In the genomic region with DNA sequence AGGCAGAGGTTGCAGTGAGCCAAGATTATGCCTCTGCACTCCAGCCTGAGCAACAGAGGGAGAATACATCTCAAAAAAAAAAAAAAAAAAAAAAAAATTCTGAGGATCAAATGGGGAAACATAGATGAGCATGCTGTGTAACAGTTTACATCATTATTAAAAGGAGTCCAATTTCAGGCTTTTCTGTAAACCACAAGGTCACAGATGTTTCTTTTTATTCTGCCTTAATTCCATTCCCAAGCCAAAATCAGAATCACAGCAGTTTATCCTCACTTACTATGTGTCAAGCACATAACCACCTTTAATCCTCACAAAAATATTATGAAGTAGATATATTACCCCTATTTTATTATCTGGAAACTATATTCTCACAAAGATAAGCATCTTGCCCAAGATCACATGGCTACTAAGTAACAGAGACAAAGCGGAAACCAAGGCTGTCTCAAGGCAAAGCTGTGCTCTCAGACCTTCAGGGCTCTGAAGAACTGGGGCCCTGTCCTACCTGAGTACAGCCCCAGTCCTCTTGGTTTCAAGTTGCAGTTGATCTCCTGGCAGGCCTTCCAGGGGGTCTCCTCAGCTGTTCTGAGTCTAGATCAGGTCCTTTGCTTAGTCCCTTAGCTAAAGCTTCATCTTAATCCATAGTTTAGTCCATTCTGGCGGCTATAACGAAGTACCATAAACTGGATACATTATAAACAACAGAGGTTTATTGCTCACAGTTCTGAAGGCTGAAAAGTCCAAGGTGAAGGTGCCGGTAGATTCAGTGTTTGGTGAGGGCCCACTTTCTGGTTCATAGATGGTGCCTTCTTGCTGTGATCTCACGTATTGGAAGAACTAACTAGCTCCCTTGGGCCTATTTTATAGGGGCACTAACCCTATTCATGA, we compare ENCODE assay signal across 15 cellular contexts.
DNase-seq lines count a peak whose midpoint lies in the region; ATAC-seq and TF ChIP-seq lines count a peak whose summit lies in the region.
"Had no signal": no experiment of that assay in that cellular context is flagged by ENCODE, and none has a peak within 500 bp of the region (broad histone marks: within the 10 kb centered on the region; RNA-seq: fewer than 3 reads in every experiment).

No MANE protein-coding gene starts in this region.

- 75 to 98% (median 97%) methylated on average over 5 of the region's 5 CpGs for WGBS in heart left ventricle, 4 donors
- WGBS in right cardiac atrium, result 77% methylated on average over 5 of the region's 5 CpGs

- H3K27me3 Mint-ChIP-seq in activated CD4-positive, alpha-beta T cell treated with anti-CD3 and anti-CD28 coated beads for 36 hours, result peaks cover 26% of the 10 kb centered on the region

- no peaks in the 10 kb centered on the region for H3K36me3 ChIP-seq in heart left ventricle
- no peaks in the 10 kb centered on the region for H3K36me3 ChIP-seq in mucosa of descending colon (ENCODE audit: low read depth)
- H3K36me3 ChIP-seq in vagina, result no peaks in the 10 kb centered on the region
- H3K36me3 ChIP-seq: breast epithelium, lower lobe of right lung, suprapubic skin had no signal

- no peaks in the 10 kb centered on the region for H3K4me1 Mint-ChIP-seq in activated CD4-positive, alpha-beta T cell treated with anti-CD3 and anti-CD28 coated beads for 36 hours

- TF ChIP-seq POLR2A in heart left ventricle (IDR thresholded peaks at IDR 0.05) (no peak), vagina (IDR thresholded peaks at IDR 0.05) (no peak)

- DNase-seq in heart left ventricle, result no peak
- DNase-seq in right cardiac atrium, result no peak
- DNase-seq in cardiac fibroblast (ENCODE audit: low read depth in 2 of 2), result peak; percentile 57 to 59
- DNase-seq in mucosa of descending colon, result no peak
- DNase-seq in vagina (ENCODE audit: extremely low spot score in 2 of 2), result no peak
- DNase-seq in activated CD4-positive, alpha-beta T cell treated with anti-CD3 and anti-CD28 coated beads for 36 hours, result no peak
- no peak for DNase-seq in HT-29 (ENCODE audit: low spot score)
- DNase-seq: ACHN, lower lobe of right lung, NCI-H2029 treated with DMSO at 0.1 percent for 48 hours, SHP77 treated with DMSO at 0.1 percent for 48 hours had no signal

- peaks cover 0 to 73% (median 34%) of the 10 kb centered on the region in 12 donors for H3K4me1 ChIP-seq in heart left ventricle
- H3K4me1 ChIP-seq in right cardiac atrium (ENCODE audit: control insufficient read depth, insufficient read depth, low read length), result peaks cover 7% of the 10 kb centered on the region
- no peaks in the 10 kb centered on the region for H3K4me1 ChIP-seq in mucosa of descending colon (ENCODE audit: low read depth)
- H3K4me1 ChIP-seq in vagina, result peaks cover 43% of the 10 kb centered on the region

- POLR2A ChIA-PET in activated CD4-positive, alpha-beta T cell treated with anti-CD3 and anti-CD28 coated beads for 36 hours (lab: Charles Lee), result no interaction called here

- H3K9me3 ChIP-seq in heart left ventricle (no peaks in the 10 kb centered on the region), right cardiac atrium (ENCODE audit: control insufficient read depth, low read length) (no peaks in the 10 kb centered on the region), mucosa of descending colon (no peaks in the 10 kb centered on the region), vagina (no peaks in the 10 kb centered on the region)
- H3K9me3 ChIP-seq: breast epithelium, lower lobe of right lung, suprapubic skin had no signal

- H3K27me3 ChIP-seq in heart left ventricle (peaks cover 0 to 6% (median 0%) of the 10 kb centered on the region in 9 donors), right cardiac atrium (ENCODE audit: control insufficient read depth, insufficient read depth) (no peaks in the 10 kb centered on the region), vagina (no peaks in the 10 kb centered on the region)
- H3K27me3 ChIP-seq: breast epithelium, suprapubic skin had no signal

- H3K9me3 Mint-ChIP-seq in activated CD4-positive, alpha-beta T cell treated with anti-CD3 and anti-CD28 coated beads for 36 hours (ENCODE audit: low read depth), result no peaks in the 10 kb centered on the region

- no peaks in the 10 kb centered on the region for H3K36me3 Mint-ChIP-seq in activated CD4-positive, alpha-beta T cell treated with anti-CD3 and anti-CD28 coated beads for 36 hours (ENCODE audit: low read depth)

- intact Hi-C loops in heart left ventricle (cut with DNase I) (loop anchor here in 1 of 10 donors (10.0 kb wide), 1 partner anchor 123 kb away; no protein-coding TSS in a partner anchor), right cardiac atrium (cut with DNase I) (loop anchor here in 2 of 4 donors (10.0 kb wide), 1 partner anchor 53 kb away; no protein-coding TSS in a partner anchor), mucosa of descending colon (cut with DNase I, micrococcal nuclease) (no loop called here), vagina (cut with DNase I) (loop anchor here (10.0 kb wide), 1 partner anchor 197 kb away; no protein-coding TSS in a partner anchor)
- intact Hi-C loops in activated CD4-positive, alpha-beta T cell treated with anti-CD3 and anti-CD28 coated beads for 36 hours (cut with DNase I, micrococcal nuclease), result no loop called here

- peak in 2 of 4 donors; percentile 9 to 44 for ATAC-seq in heart left ventricle
- no peak for ATAC-seq in right cardiac atrium
- ATAC-seq in mucosa of descending colon, result peak; percentile 27
- ATAC-seq in activated CD4-positive, alpha-beta T cell treated with anti-CD3 and anti-CD28 coated beads for 36 hours, result no peak
- ATAC-seq in GM19452 (IDR thresholded peaks at IDR 0.05; ENCODE audit: unreplicated experiment), result no peak
- ATAC-seq: lower lobe of right lung had no signal

- H3K4me3 Mint-ChIP-seq in activated CD4-positive, alpha-beta T cell treated with anti-CD3 and anti-CD28 coated beads for 36 hours, result no peak overlapping the region

- CTCF ChIA-PET in activated CD4-positive, alpha-beta T cell treated with anti-CD3 and anti-CD28 coated beads for 36 hours (lab: Charles Lee), result no interaction called here

- H3K4me3 ChIP-seq in heart left ventricle, result no peak overlapping the region
- no peak overlapping the region for H3K4me3 ChIP-seq in right cardiac atrium (ENCODE audit: low read length)
- no peak overlapping the region for H3K4me3 ChIP-seq in cardiac fibroblast (replicated peaks in 1 of 2; ENCODE audit: low read depth in 2 of 2, low read length in 2 of 2)
- no peak overlapping the region for H3K4me3 ChIP-seq in mucosa of descending colon
- no peak overlapping the region for H3K4me3 ChIP-seq in vagina
- H3K4me3 ChIP-seq: breast epithelium, lower lobe of right lung, suprapubic skin had no signal

- no peak overlapping the region for H3K27ac Mint-ChIP-seq in activated CD4-positive, alpha-beta T cell treated with anti-CD3 and anti-CD28 coated beads for 36 hours

- TF ChIP-seq CTCF in heart left ventricle (IDR thresholded peaks at IDR 0.05) (no peak), cardiac fibroblast (IDR thresholded peaks at IDR 0.05; ENCODE audit: low read depth, low read length) (no peak), mucosa of descending colon (IDR thresholded peaks at IDR 0.05) (no peak), vagina (IDR thresholded peaks at IDR 0.05) (no peak)

- H3K27ac ChIP-seq in heart left ventricle (peak overlapping the region in 7 of 12 donors; percentile 46 to 83 (median 76)), right cardiac atrium (ENCODE audit: low read length) (no peak overlapping the region), vagina (peak overlapping the region; percentile 80)
- H3K27ac ChIP-seq: HL-60, lower lobe of right lung had no signal

Comparison
In these comparisons a context has a peak if more than half of its experiments do, and no peak if none do; other contexts are left out.
1. DNase-seq: peak in cardiac fibroblast (2 of 2); none in heart left ventricle (0 of 5), right cardiac atrium (0 of 3), mucosa of descending colon (0 of 3), vagina (0 of 2), activated CD4-positive, alpha-beta T cell treated with anti-CD3 and anti-CD28 coated beads for 36 hours (single experiment) and HT-29 (single experiment).